In genomic region chr14:39266871-39267591, GRCh38 we compare ENCODE assay signal across 1 cellular context.
A peak's percentile ranks its signal among the peaks of the same experiment; 100 is the strongest.
TF ChIP-seq lines count a peak whose summit lies in the region.

No MANE protein-coding gene starts in this region.

TF ChIP-seq in HepG2, 621 proteins besides CTCF, POLR2A, EP300 and RAD21 (continued from another document and continues in another):
- TF ChIP-seq, protein P1, sequence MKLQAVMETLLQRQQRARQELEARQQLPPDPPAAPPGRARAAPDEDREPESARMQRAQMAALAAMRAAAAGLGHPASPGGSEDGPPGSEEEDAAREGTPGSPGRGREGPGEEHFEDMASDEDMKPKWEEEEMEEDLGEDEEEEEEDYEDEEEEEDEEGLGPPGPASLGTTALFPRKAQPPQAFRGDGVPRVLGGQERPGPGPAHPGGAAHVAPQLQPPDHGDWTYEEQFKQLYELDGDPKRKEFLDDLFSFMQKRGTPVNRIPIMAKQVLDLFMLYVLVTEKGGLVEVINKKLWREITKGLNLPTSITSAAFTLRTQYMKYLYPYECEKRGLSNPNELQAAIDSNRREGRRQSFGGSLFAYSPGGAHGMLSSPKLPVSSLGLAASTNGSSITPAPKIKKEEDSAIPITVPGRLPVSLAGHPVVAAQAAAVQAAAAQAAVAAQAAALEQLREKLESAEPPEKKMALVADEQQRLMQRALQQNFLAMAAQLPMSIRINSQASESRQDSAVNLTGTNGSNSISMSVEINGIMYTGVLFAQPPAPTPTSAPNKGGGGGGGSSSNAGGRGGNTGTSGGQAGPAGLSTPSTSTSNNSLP (IDR thresholded peaks at IDR 0.05; ENCODE audit: low read depth, low read length), result no peak
- TF ChIP-seq NFE2L1 (CRISPR knock-in tag; IDR thresholded peaks at IDR 0.05; ENCODE audit: borderline replicate concordance) (0 out of 2 replicates have a peak, but pooled peaks have one; percentile 10), ZNF589 (CRISPR knock-in tag; conservative IDR thresholded peaks at IDR 0.05) (peak; percentile 96), ARNT (IDR thresholded peaks at IDR 0.05) (no peak), IKZF5 (CRISPR knock-in tag; IDR thresholded peaks at IDR 0.05) (peak; percentile 58; the same call in 1 of the 2 replicates), FOXM1 (CRISPR knock-in tag; IDR thresholded peaks at IDR 0.05) (peak; percentile 44; the same call in 1 of the 2 replicates), ZNF839 (CRISPR knock-in tag; IDR thresholded peaks at IDR 0.05; ENCODE audit: borderline replicate concordance) (peak; percentile 98; the same call in 1 of the 2 replicates), MTA1 (CRISPR knock-in tag; IDR thresholded peaks at IDR 0.05; ENCODE audit: borderline replicate concordance) (peak; percentile 27; the same call in 1 of the 2 replicates), KLF12 (CRISPR knock-in tag; IDR thresholded peaks at IDR 0.05; ENCODE audit: borderline replicate concordance) (no peak; the same call in 1 of the 2 replicates), EZH2 (conservative IDR thresholded peaks at IDR 0.05; ENCODE audit: low read depth, low read length) (no peak), FIP1L1 (IDR thresholded peaks at IDR 0.05; ENCODE audit: borderline replicate concordance, insufficient read depth, low read depth, low read length) (peak; percentile 88; the same call in 1 of the 2 replicates), ZKSCAN5 (CRISPR knock-in tag; IDR thresholded peaks at IDR 0.05) (peak; percentile 32), ZNF230 (CRISPR knock-in tag; IDR thresholded peaks at IDR 0.05) (peak; percentile 94), MATR3 (CRISPR knock-in tag; IDR thresholded peaks at IDR 0.05) (0 out of 2 replicates have a peak, but pooled peaks have one; percentile 79), ZNF563 (CRISPR knock-in tag; IDR thresholded peaks at IDR 0.05) (peak; percentile 95), SNAI1 (CRISPR knock-in tag; IDR thresholded peaks at IDR 0.05; ENCODE audit: borderline replicate concordance) (peak; percentile 100), ZNF607 (CRISPR knock-in tag; IDR thresholded peaks at IDR 0.05; ENCODE audit: borderline replicate concordance) (peak; percentile 93; the same call in 1 of the 2 replicates), ZNF224 (CRISPR knock-in tag; IDR thresholded peaks at IDR 0.05) (peak; percentile 95), ZBTB38 (CRISPR knock-in tag; IDR thresholded peaks at IDR 0.05) (peak; percentile 51; the same call in 1 of the 2 replicates), DNMT1 (CRISPR knock-in tag; IDR thresholded peaks at IDR 0.05) (no peak; the same call in none of the 2 replicates), PHF21A (CRISPR knock-in tag; IDR thresholded peaks at IDR 0.05) (peak; percentile 88), ZNF383 (CRISPR knock-in tag; IDR thresholded peaks at IDR 0.05; ENCODE audit: borderline replicate concordance) (no peak), MAF1 (CRISPR knock-in tag; IDR thresholded peaks at IDR 0.05; ENCODE audit: borderline replicate concordance) (peak; percentile 46; the same call in 1 of the 2 replicates), NKX3-1 (CRISPR knock-in tag; IDR thresholded peaks at IDR 0.05) (peak; percentile 91), DR1 (CRISPR knock-in tag; IDR thresholded peaks at IDR 0.05) (peak; percentile 76; the same call in 1 of the 2 replicates), MIER2 (CRISPR knock-in tag; IDR thresholded peaks at IDR 0.05) (peak; percentile 53; the same call in 1 of the 2 replicates), KLF16 (CRISPR knock-in tag; IDR thresholded peaks at IDR 0.05) (peak; percentile 17 to 72; a peak in 3 of 4 replicates), KDM5B (CRISPR knock-in tag; IDR thresholded peaks at IDR 0.05; ENCODE audit: borderline replicate concordance) (peak; percentile 99), ZNF326 (CRISPR knock-in tag; IDR thresholded peaks at IDR 0.05; ENCODE audit: borderline replicate concordance) (peak; percentile 89), ZNF850 (CRISPR knock-in tag; conservative IDR thresholded peaks at IDR 0.05) (no peak; the same call in 1 of the 2 replicates), PRPF4 (IDR thresholded peaks at IDR 0.05; ENCODE audit: low read depth, low read length, poor library complexity, severe bottlenecking) (no peak), CCDC6 (CRISPR knock-in tag; IDR thresholded peaks at IDR 0.05) (peak; percentile 80), CEBPG (CRISPR knock-in tag; IDR thresholded peaks at IDR 0.05) (peak; percentile 10; the same call in 1 of the 2 replicates), MED13 (CRISPR knock-in tag; IDR thresholded peaks at IDR 0.05) (peak; percentile 94), FOXJ3 (CRISPR knock-in tag; IDR thresholded peaks at IDR 0.05; ENCODE audit: borderline replicate concordance) (peak; percentile 83), NFRKB (IDR thresholded peaks at IDR 0.05) (no peak), EHMT2 (IDR thresholded peaks at IDR 0.05; ENCODE audit: borderline replicate concordance, low read depth, low read length) (no peak), RORA (CRISPR knock-in tag; IDR thresholded peaks at IDR 0.05) (no peak; the same call in 1 of the 2 replicates), ZNF777 (CRISPR knock-in tag; IDR thresholded peaks at IDR 0.05) (no peak; the same call in 1 of the 2 replicates), CHCHD3 (CRISPR knock-in tag; IDR thresholded peaks at IDR 0.05) (no peak; the same call in 1 of the 2 replicates), MED8 (CRISPR knock-in tag; IDR thresholded peaks at IDR 0.05; ENCODE audit: insufficient replicate concordance) (peak; percentile 83), ATM (IDR thresholded peaks at IDR 0.05; ENCODE audit: borderline replicate concordance) (no peak), ZBTB46 (CRISPR knock-in tag; IDR thresholded peaks at IDR 0.05; ENCODE audit: borderline replicate concordance) (0 out of 2 replicates have a peak, but pooled peaks have one; percentile 10), ZNF18 (CRISPR knock-in tag; IDR thresholded peaks at IDR 0.05; ENCODE audit: insufficient replicate concordance) (peak; percentile 94), IRF1 (CRISPR knock-in tag; IDR thresholded peaks at IDR 0.05; ENCODE audit: low read depth) (no peak), ZNF205 (CRISPR knock-in tag; IDR thresholded peaks at IDR 0.05) (peak; percentile 83), RFXAP (CRISPR knock-in tag; IDR thresholded peaks at IDR 0.05; ENCODE audit: borderline replicate concordance) (peak; percentile 91; the same call in 1 of the 2 replicates), MTF1 (CRISPR knock-in tag; IDR thresholded peaks at IDR 0.05) (0 out of 2 replicates have a peak, but pooled peaks have one; percentile 61), ARHGAP35 (CRISPR knock-in tag; IDR thresholded peaks at IDR 0.05; ENCODE audit: borderline replicate concordance) (peak; percentile 92)
- TF ChIP-seq, protein P2, sequence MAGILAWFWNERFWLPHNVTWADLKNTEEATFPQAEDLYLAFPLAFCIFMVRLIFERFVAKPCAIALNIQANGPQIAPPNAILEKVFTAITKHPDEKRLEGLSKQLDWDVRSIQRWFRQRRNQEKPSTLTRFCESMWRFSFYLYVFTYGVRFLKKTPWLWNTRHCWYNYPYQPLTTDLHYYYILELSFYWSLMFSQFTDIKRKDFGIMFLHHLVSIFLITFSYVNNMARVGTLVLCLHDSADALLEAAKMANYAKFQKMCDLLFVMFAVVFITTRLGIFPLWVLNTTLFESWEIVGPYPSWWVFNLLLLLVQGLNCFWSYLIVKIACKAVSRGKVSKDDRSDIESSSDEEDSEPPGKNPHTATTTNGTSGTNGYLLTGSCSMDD (CRISPR knock-in tag; IDR thresholded peaks at IDR 0.05), result peak; percentile 59; the same call in 1 of the 2 replicates
- TF ChIP-seq, protein P3, sequence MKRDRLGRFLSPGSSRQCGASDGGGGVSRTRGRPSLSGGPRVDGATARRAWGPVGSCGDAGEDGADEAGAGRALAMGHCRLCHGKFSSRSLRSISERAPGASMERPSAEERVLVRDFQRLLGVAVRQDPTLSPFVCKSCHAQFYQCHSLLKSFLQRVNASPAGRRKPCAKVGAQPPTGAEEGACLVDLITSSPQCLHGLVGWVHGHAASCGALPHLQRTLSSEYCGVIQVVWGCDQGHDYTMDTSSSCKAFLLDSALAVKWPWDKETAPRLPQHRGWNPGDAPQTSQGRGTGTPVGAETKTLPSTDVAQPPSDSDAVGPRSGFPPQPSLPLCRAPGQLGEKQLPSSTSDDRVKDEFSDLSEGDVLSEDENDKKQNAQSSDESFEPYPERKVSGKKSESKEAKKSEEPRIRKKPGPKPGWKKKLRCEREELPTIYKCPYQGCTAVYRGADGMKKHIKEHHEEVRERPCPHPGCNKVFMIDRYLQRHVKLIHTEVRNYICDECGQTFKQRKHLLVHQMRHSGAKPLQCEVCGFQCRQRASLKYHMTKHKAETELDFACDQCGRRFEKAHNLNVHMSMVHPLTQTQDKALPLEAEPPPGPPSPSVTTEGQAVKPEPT (CRISPR knock-in tag; IDR thresholded peaks at IDR 0.05; ENCODE audit: low read depth), result peak; percentile 11
- TF ChIP-seq, protein P4, sequence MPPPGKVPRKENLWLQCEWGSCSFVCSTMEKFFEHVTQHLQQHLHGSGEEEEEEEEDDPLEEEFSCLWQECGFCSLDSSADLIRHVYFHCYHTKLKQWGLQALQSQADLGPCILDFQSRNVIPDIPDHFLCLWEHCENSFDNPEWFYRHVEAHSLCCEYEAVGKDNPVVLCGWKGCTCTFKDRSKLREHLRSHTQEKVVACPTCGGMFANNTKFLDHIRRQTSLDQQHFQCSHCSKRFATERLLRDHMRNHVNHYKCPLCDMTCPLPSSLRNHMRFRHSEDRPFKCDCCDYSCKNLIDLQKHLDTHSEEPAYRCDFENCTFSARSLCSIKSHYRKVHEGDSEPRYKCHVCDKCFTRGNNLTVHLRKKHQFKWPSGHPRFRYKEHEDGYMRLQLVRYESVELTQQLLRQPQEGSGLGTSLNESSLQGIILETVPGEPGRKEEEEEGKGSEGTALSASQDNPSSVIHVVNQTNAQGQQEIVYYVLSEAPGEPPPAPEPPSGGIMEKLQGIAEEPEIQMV (CRISPR knock-in tag; IDR thresholded peaks at IDR 0.05; ENCODE audit: low read depth), result peak; percentile 94; the same call in 1 of the 2 replicates
- TF ChIP-seq, protein P5, sequence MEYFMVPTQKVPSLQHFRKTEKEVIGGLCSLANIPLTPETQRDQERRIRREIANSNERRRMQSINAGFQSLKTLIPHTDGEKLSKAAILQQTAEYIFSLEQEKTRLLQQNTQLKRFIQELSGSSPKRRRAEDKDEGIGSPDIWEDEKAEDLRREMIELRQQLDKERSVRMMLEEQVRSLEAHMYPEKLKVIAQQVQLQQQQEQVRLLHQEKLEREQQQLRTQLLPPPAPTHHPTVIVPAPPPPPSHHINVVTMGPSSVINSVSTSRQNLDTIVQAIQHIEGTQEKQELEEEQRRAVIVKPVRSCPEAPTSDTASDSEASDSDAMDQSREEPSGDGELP (IDR thresholded peaks at IDR 0.05; ENCODE audit: borderline replicate concordance, low read depth), result no peak
- TF ChIP-seq, protein P6, sequence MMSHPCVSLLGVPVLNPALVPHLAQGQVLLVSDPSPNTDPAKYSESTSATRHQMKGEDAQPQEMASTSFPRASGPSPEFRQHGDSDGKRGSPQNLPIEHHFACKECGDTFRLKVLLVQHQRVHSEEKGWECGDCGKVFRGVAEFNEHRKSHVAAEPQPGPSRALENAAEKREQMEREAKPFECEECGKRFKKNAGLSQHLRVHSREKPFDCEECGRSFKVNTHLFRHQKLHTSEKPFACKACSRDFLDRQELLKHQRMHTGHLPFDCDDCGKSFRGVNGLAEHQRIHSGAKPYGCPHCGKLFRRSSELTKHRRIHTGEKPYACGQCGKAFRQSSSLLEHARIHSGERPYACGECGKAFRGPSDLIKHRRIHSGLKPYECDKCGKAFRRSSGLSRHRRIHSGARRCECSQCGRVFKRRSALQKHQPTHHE (CRISPR knock-in tag; IDR thresholded peaks at IDR 0.05; ENCODE audit: borderline replicate concordance), result peak; percentile 99
- TF ChIP-seq, protein P7, sequence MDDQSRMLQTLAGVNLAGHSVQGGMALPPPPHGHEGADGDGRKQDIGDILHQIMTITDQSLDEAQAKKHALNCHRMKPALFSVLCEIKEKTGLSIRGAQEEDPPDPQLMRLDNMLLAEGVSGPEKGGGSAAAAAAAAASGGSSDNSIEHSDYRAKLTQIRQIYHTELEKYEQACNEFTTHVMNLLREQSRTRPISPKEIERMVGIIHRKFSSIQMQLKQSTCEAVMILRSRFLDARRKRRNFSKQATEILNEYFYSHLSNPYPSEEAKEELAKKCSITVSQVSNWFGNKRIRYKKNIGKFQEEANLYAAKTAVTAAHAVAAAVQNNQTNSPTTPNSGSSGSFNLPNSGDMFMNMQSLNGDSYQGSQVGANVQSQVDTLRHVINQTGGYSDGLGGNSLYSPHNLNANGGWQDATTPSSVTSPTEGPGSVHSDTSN (CRISPR knock-in tag; IDR thresholded peaks at IDR 0.05; ENCODE audit: borderline replicate concordance), result peak; percentile 83; the same call in 1 of the 2 replicates
